ENCODE assay signal across 32 cellular contexts in genomic region chr10:33719005-33719703, GRCh38.
DNase-seq lines count a peak whose midpoint lies in the region; ATAC-seq and TF ChIP-seq lines count a peak whose summit lies in the region.
"Had no signal": no experiment of that assay in that cellular context is flagged by ENCODE, and none has a peak within 500 bp of the region (broad histone marks: within the 10 kb centered on the region; RNA-seq: fewer than 3 reads in every experiment).

No MANE protein-coding gene starts in this region.

- no peak overlapping the region for H3K4me3 Mint-ChIP-seq in endothelial cell (ENCODE audit: unreplicated experiment)
- H3K4me3 Mint-ChIP-seq: activated naive CD4-positive, alpha-beta T cell treated with anti-CD3 and anti-CD28 coated beads, Interleukin-2, amount 50 U/mL, for 24 hours; B cell; CD8-positive, alpha-beta T cell; nephron had no signal

- H3K4me2 ChIP-seq in Loucy (ENCODE audit: low read depth, low read length, poor library complexity, severe bottlenecking) (no peak overlapping the region), parathyroid adenoma (ENCODE audit: low read length) (no peak overlapping the region), GM23248 (ENCODE audit: unreplicated experiment) (no peak overlapping the region)
- H3K4me2 ChIP-seq: KMS-11 had no signal

- H3K27me3 Mint-ChIP-seq in endothelial cell (ENCODE audit: unreplicated experiment), result peaks cover 2% of the 10 kb centered on the region
- H3K27me3 Mint-ChIP-seq: B cell had no signal

- ATAC-seq in left cardiac atrium (peak; percentile 38 to 45), HG02970 (IDR thresholded peaks at IDR 0.05; ENCODE audit: low FRiP score, unreplicated experiment) (no peak)
- ATAC-seq: CD8-positive, alpha-beta T cell; Panc1 had no signal

- no peaks in the 10 kb centered on the region for H3K79me2 ChIP-seq in Loucy (ENCODE audit: insufficient read depth, low read length)
- H3K79me2 ChIP-seq in parathyroid adenoma, result no peaks in the 10 kb centered on the region
- no peaks in the 10 kb centered on the region for H3K79me2 ChIP-seq in GM23248 (ENCODE audit: insufficient read depth)

- H3K9me3 ChIP-seq in Loucy (ENCODE audit: insufficient read depth, low read depth, low read length), result no peaks in the 10 kb centered on the region
- no peaks in the 10 kb centered on the region for H3K9me3 ChIP-seq in parathyroid adenoma (ENCODE audit: control insufficient read depth, low read length)
- H3K9me3 ChIP-seq in GM23248 (ENCODE audit: low read depth), result no peaks in the 10 kb centered on the region
- H3K9me3 ChIP-seq: breast epithelium, thoracic aorta had no signal

- H3K36me3 Mint-ChIP-seq in endothelial cell (ENCODE audit: low read depth, unreplicated experiment), result peaks cover 3% of the 10 kb centered on the region
- H3K36me3 Mint-ChIP-seq: activated naive CD4-positive, alpha-beta T cell treated with anti-CD3 and anti-CD28 coated beads, Interleukin-2, amount 50 U/mL, for 24 hours; CD8-positive, alpha-beta T cell had no signal

- DNase-seq in endothelial cell (ENCODE audit: low spot score) (no peak), left cardiac atrium (peak; percentile 24), cortex of kidney (lab: John Stamatoyannopoulos, UW) (no peak), GM23248 (no peak)
- DNase-seq: ACHN; activated CD4-positive, alpha-beta T cell treated with anti-CD3 and anti-CD28 coated beads for 48 hours; activated T-cell treated with anti-CD3 and anti-CD28 coated beads for 4 hours; amygdala; CD8-positive, alpha-beta T cell; effector CD4-positive, alpha-beta T cell; foreskin fibroblast; H7; NCI-H1417 treated with DMSO at 0.1 percent for 48 hours; NCI-H2081 treated with DMSO at 0.1 percent for 48 hours; NCI-H345; NCI-H69; small intestine; stimulated activated naive CD4-positive, alpha-beta T cell; SW 1271; T-helper 9 cell; WERI-Rb-1 had no signal

- H3K4me1 Mint-ChIP-seq in endothelial cell (ENCODE audit: unreplicated experiment), result peaks cover 54% of the 10 kb centered on the region
- H3K4me1 Mint-ChIP-seq: activated naive CD4-positive, alpha-beta T cell treated with anti-CD3 and anti-CD28 coated beads, Interleukin-2, amount 50 U/mL, for 24 hours; B cell had no signal

- WGBS in GM23248 (ENCODE audit: low coverage in 1 of 2, low lambda C conversion rate in 2 of 2, missing lambda C conversion rate in 2 of 2), 2 experiments, result 88 to 90% methylated on average over 8 of the region's 8 CpGs

- H3K36me3 ChIP-seq in Loucy (ENCODE audit: insufficient read depth, low read length) (no peaks in the 10 kb centered on the region), parathyroid adenoma (ENCODE audit: control insufficient read depth, insufficient read depth, low read length) (no peaks in the 10 kb centered on the region), GM23248 (ENCODE audit: low read depth) (no peaks in the 10 kb centered on the region)
- H3K36me3 ChIP-seq: breast epithelium, thoracic aorta, WERI-Rb-1 had no signal

- H2AFZ ChIP-seq in Loucy (ENCODE audit: low read length) (0 out of 2 replicates have a peak overlapping the region, but pooled peaks have one; percentile 29), parathyroid adenoma (no peak overlapping the region), GM23248 (no peak overlapping the region)

- H3K4me1 ChIP-seq in Loucy (ENCODE audit: insufficient read depth, low read length, poor library complexity, severe bottlenecking) (no peaks in the 10 kb centered on the region), parathyroid adenoma (no peaks in the 10 kb centered on the region), GM23248 (ENCODE audit: insufficient read depth) (no peaks in the 10 kb centered on the region)
- H3K4me1 ChIP-seq: breast epithelium had no signal

- H3K9ac ChIP-seq in Loucy (ENCODE audit: low read depth, low read length, poor library complexity, severe bottlenecking), result no peak overlapping the region
- H3K9ac ChIP-seq in parathyroid adenoma, result no peak overlapping the region
- no peak overlapping the region for H3K9ac ChIP-seq in GM23248
- H3K9ac ChIP-seq: KMS-11 had no signal

- H3K9me2 ChIP-seq in Loucy (replicated peaks; ENCODE audit: low read depth, low read length) (no peaks in the 10 kb centered on the region), GM23248 (ENCODE audit: insufficient read depth) (no peaks in the 10 kb centered on the region)

- intact Hi-C loops in left cardiac atrium (cut with DNase I), result loop anchor here in 1 of 2 donors (5.0 kb wide), 1 partner anchor 382 kb away; no protein-coding TSS in a partner anchor

- H3K9me3 Mint-ChIP-seq in endothelial cell (ENCODE audit: unreplicated experiment), result no peaks in the 10 kb centered on the region
- H3K9me3 Mint-ChIP-seq: activated naive CD4-positive, alpha-beta T cell treated with anti-CD3 and anti-CD28 coated beads, Interleukin-2, amount 50 U/mL, for 24 hours; CD8-positive, alpha-beta T cell had no signal

- H3K4me3 ChIP-seq in Loucy (ENCODE audit: low read length, poor library complexity, severe bottlenecking) (no peak overlapping the region), parathyroid adenoma (ENCODE audit: low read depth, low read length) (no peak overlapping the region), GM23248 (no peak overlapping the region)
- H3K4me3 ChIP-seq: breast epithelium, thoracic aorta had no signal

- in situ Hi-C loops in GM23248 (cut with MboI), result no loop called here

- TF ChIP-seq CTCF in Loucy (conservative IDR thresholded peaks at IDR 0.05; ENCODE audit: low read length) (no peak), endothelial cell (IDR thresholded peaks at IDR 0.05; ENCODE audit: unreplicated experiment) (no peak), parathyroid adenoma (IDR thresholded peaks at IDR 0.05) (no peak)

- H3K27me3 ChIP-seq in Loucy (ENCODE audit: insufficient read depth, low read length, poor library complexity, severe bottlenecking) (no peaks in the 10 kb centered on the region), parathyroid adenoma (ENCODE audit: control insufficient read depth, insufficient read depth, low read length) (no peaks in the 10 kb centered on the region), GM23248 (replicated peaks; ENCODE audit: insufficient read depth) (no peaks in the 10 kb centered on the region)
- H3K27me3 ChIP-seq: breast epithelium had no signal

- H3K27ac Mint-ChIP-seq in endothelial cell (ENCODE audit: unreplicated experiment), result peak overlapping the region; percentile 42
- H3K27ac Mint-ChIP-seq: activated naive CD4-positive, alpha-beta T cell treated with anti-CD3 and anti-CD28 coated beads, Interleukin-2, amount 50 U/mL, for 24 hours; B cell; CD8-positive, alpha-beta T cell; nephron had no signal

- H4K20me1 ChIP-seq in Loucy (ENCODE audit: insufficient read depth, low read length, poor library complexity, severe bottlenecking) (no peaks in the 10 kb centered on the region), GM23248 (ENCODE audit: insufficient read depth) (no peaks in the 10 kb centered on the region)

- no peaks in the 10 kb centered on the region for H3F3A ChIP-seq in Loucy (ENCODE audit: low read depth)
- H3F3A ChIP-seq in GM23248 (ENCODE audit: insufficient read depth), result no peaks in the 10 kb centered on the region

- H3K27ac ChIP-seq in parathyroid adenoma (peak overlapping the region; percentile 42), GM23248 (no peak overlapping the region)
- H3K27ac ChIP-seq: epithelial cell of prostate, KMS-11, thoracic aorta, WERI-Rb-1 had no signal
